20 cellular contexts compared by ENCODE assay signal in the genomic region with DNA sequence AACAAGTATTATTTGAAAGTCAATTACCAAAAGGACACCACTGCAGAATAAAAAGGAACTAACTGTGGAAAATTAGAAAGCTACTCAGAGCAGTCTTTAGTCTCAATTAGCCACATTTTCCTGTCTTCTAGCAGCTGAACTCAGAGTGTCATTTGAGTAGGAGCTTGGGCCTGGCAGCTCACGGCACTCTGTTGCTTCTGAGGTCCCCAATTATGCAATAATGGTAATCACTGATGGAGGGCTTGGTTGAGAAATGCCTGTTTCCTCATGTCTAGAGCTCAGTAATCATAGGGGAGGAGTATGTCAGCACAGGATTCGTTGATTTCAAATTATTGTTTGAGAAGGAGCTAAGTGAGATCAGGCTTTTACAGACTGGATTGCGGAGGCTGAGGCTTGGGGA.
DNase-seq lines count a peak whose midpoint lies in the region; ATAC-seq and TF ChIP-seq lines count a peak whose summit lies in the region.
"Had no signal": no experiment of that assay in that cellular context is flagged by ENCODE, and none has a peak within 500 bp of the region (broad histone marks: within the 10 kb centered on the region; RNA-seq: fewer than 3 reads in every experiment).

No MANE protein-coding gene starts in this region.

- no peaks in the 10 kb centered on the region for H3K36me3 ChIP-seq in neutrophil
- H3K36me3 ChIP-seq: tibial artery had no signal

- CTCF ChIA-PET in CD4-positive, alpha-beta T cell (lab: Charles Lee) = no interaction called here
- CTCF ChIA-PET in RWPE1 (lab: Yijun Ruan, JAX) = no interaction called here

- no peak for ATAC-seq in CD4-positive, alpha-beta T cell (ENCODE audit: poor library complexity)

- H3K9me3 ChIP-seq in neutrophil = no peaks in the 10 kb centered on the region
- H3K9me3 ChIP-seq in CD4-positive, alpha-beta T cell (ENCODE audit: control insufficient read depth, low read length) = no peaks in the 10 kb centered on the region

- H3K27me3 ChIP-seq in neutrophil = no peaks in the 10 kb centered on the region
- no peaks in the 10 kb centered on the region for H3K27me3 ChIP-seq in CD4-positive, alpha-beta T cell (ENCODE audit: control insufficient read depth, insufficient read depth, low read length)
- H3K27me3 ChIP-seq: tibial artery had no signal

- TF ChIP-seq CTCF in neutrophil (IDR thresholded peaks at IDR 0.05) = no peak
- TF ChIP-seq CTCF in CD4-positive, alpha-beta T cell (IDR thresholded peaks at IDR 0.05) = no peak
- TF ChIP-seq CTCF in RWPE1 (conservative IDR thresholded peaks at IDR 0.05; ENCODE audit: low read depth) = no peak

- intact Hi-C loops in CD4-positive, alpha-beta T cell (cut with DNase I, micrococcal nuclease) = no loop called here

- peak overlapping the region; percentile 46 for H3K27ac ChIP-seq in caudate nucleus (ENCODE audit: low read depth, low read length)
- peak overlapping the region; percentile 89 for H3K27ac ChIP-seq in neutrophil
- no peak overlapping the region for H3K27ac ChIP-seq in CD4-positive, alpha-beta T cell (ENCODE audit: low read depth, low read length)
- no peak overlapping the region for H3K27ac ChIP-seq in RWPE1
- H3K27ac ChIP-seq: tibial artery had no signal

- H3K27ac Mint-ChIP-seq in immature natural killer cell = no peak overlapping the region
- H3K27ac Mint-ChIP-seq in CD4-positive, alpha-beta T cell = no peak overlapping the region
- H3K27ac Mint-ChIP-seq: activated naive CD8-positive, alpha-beta T cell treated with anti-CD3 and anti-CD28 coated beads, Interleukin-2, amount 10 ng/mL, durations not matched to agents 7 days and 5 days; mesothelial cell of epicardium had no signal

- DNase-seq in HuH-7 (ENCODE audit: low spot score) (peak; percentile 15), NCI-H2227 (lab: John Stamatoyannopoulos, UW; ENCODE audit: unreplicated experiment) (peak; percentile 58), caudate nucleus (lab: John Stamatoyannopoulos, UW) (peak in 3 of 61 donors; percentile 5 to 43 (median 18)), immature natural killer cell (no peak), RWPE1 (ENCODE audit: low spot score) (no peak)
- DNase-seq in CD4-positive, alpha-beta T cell = no peak
- DNase-seq: activated CD4-positive, alpha-beta T cell treated with anti-CD3 and anti-CD28 coated beads, Interleukin-2, amount 50 U/mL, for 1 hour; activated naive CD8-positive, alpha-beta T cell treated with anti-CD3 and anti-CD28 coated beads, Interleukin-2, amount 10 ng/mL, durations not matched to agents 7 days and 5 days; activated T-cell treated with anti-CD3 and anti-CD28 coated beads, Interleukin-2, amount 50 U/mL, for 1 hour; CD4-positive, alpha-beta memory T cell; DND-41; kidney; NCI-H2029; NCI-H82; nucleus accumbens; SHP77 treated with DMSO at 0.1 percent for 48 hours; T1000 had no signal

- H3K4me1 Mint-ChIP-seq in immature natural killer cell = no peaks in the 10 kb centered on the region
- H3K4me1 Mint-ChIP-seq in CD4-positive, alpha-beta T cell (ENCODE audit: low read depth) = no peaks in the 10 kb centered on the region
- H3K4me1 Mint-ChIP-seq: activated naive CD8-positive, alpha-beta T cell treated with anti-CD3 and anti-CD28 coated beads, Interleukin-2, amount 10 ng/mL, durations not matched to agents 7 days and 5 days; mesothelial cell of epicardium had no signal

- peaks cover 4 to 22% (median 11%) of the 10 kb centered on the region in 6 donors for H3K9me3 Mint-ChIP-seq in immature natural killer cell
- peaks cover 11% of the 10 kb centered on the region for H3K9me3 Mint-ChIP-seq in CD4-positive, alpha-beta T cell

- H3K27me3 Mint-ChIP-seq in immature natural killer cell (ENCODE audit: low read depth in 3 of 3) = peaks cover 0 to 2% (median 0%) of the 10 kb centered on the region in 3 donors
- no peaks in the 10 kb centered on the region for H3K27me3 Mint-ChIP-seq in CD4-positive, alpha-beta T cell
- H3K27me3 Mint-ChIP-seq: activated naive CD8-positive, alpha-beta T cell treated with anti-CD3 and anti-CD28 coated beads, Interleukin-2, amount 10 ng/mL, durations not matched to agents 7 days and 5 days; CD4-positive, alpha-beta memory T cell had no signal

- peak overlapping the region; percentile 23 to 41 for H3K4me3 ChIP-seq in neutrophil (ENCODE audit: low read depth in 1 of 2, low read length in 1 of 2)
- H3K4me3 ChIP-seq: tibial artery had no signal

- H3K36me3 Mint-ChIP-seq in immature natural killer cell = peaks cover 18 to 21% (median 20%) of the 10 kb centered on the region in 3 donors
- H3K36me3 Mint-ChIP-seq in CD4-positive, alpha-beta T cell (ENCODE audit: low read depth) = peaks cover 7% of the 10 kb centered on the region

- POLR2A ChIA-PET in CD4-positive, alpha-beta T cell (lab: Charles Lee) = no interaction called here
- POLR2A ChIA-PET in RWPE1 (lab: Yijun Ruan, JAX; ENCODE audit: low non-redundant PET) = no interaction called here

- H3K4me3 Mint-ChIP-seq in immature natural killer cell = no peak overlapping the region
- no peak overlapping the region for H3K4me3 Mint-ChIP-seq in CD4-positive, alpha-beta T cell
- H3K4me3 Mint-ChIP-seq: activated naive CD8-positive, alpha-beta T cell treated with anti-CD3 and anti-CD28 coated beads, Interleukin-2, amount 10 ng/mL, durations not matched to agents 7 days and 5 days; CD4-positive, alpha-beta memory T cell; mesothelial cell of epicardium had no signal

- H3K4me1 ChIP-seq in neutrophil (ENCODE audit: control insufficient read depth in 1 of 2, insufficient read depth in 1 of 2, low read depth in 1 of 2, low read length in 1 of 2) = peaks cover 82 to 83% of the 10 kb centered on the region in 2 experiments
- H3K4me1 ChIP-seq: tibial artery had no signal

Comparison
In these comparisons a context has a peak if more than half of its experiments do, and no peak if none do; other contexts are left out.
1. DNase-seq: peak in HuH-7 (single experiment) and NCI-H2227 (single experiment); none in immature natural killer cell (0 of 3), CD4-positive, alpha-beta T cell (0 of 10) and RWPE1 (single experiment).
2. H3K27ac ChIP-seq: peak in caudate nucleus (single experiment) and neutrophil (single experiment); none in CD4-positive, alpha-beta T cell (single experiment) and RWPE1 (single experiment).